Comparison of ENCODE assay signal across 16 cellular contexts in genomic region chr1:41671116-41671755, GRCh38.
DNase-seq lines count a peak whose midpoint lies in the region; ATAC-seq, FAIRE-seq and TF ChIP-seq lines count a peak whose summit lies in the region.
"Had no signal": no experiment of that assay in that cellular context is flagged by ENCODE, and none has a peak within 500 bp of the region (broad histone marks: within the 10 kb centered on the region; RNA-seq: fewer than 3 reads in every experiment).

No MANE protein-coding gene starts in this region.

- CTCF ChIA-PET in HEK293T (lab: Yijun Ruan, JAX): interaction anchor here (0.6 kb wide), 2 partner anchors 76 to 89 kb away, joined by 3 read pairs; no protein-coding TSS in a partner anchor

- H3K36me3 Mint-ChIP-seq in activated T-cell treated with anti-CD3 and anti-CD28 coated beads, Interleukin-2, amount 50 U/mL, for 24 hours (ENCODE audit: low read depth): no peaks in the 10 kb centered on the region
- no peaks in the 10 kb centered on the region for H3K36me3 Mint-ChIP-seq in stimulated activated memory B cell treated with anti-CD40 and anti-IgM and Interleukin-4, amounts not matched to agents 10 μg/mL and 1 μg/mL and 100 μg/mL, for 72 hours

- TF ChIP-seq CTCF in hepatocyte (IDR thresholded peaks at IDR 0.05; ENCODE audit: poor library complexity) (no peak), D721Med (IDR thresholded peaks at IDR 0.05; ENCODE audit: insufficient read depth, missing control alignments) (no peak)

- H3K79me2 ChIP-seq in hepatocyte: no peaks in the 10 kb centered on the region

- no peak for FAIRE-seq in D721Med (lab: Jason Lieb, UNC)
- FAIRE-seq: pancreas had no signal

- no peaks in the 10 kb centered on the region for H3K9me3 ChIP-seq in SJSA1 (replicated peaks)
- H3K9me3 ChIP-seq in hepatocyte (ENCODE audit: low read depth): no peaks in the 10 kb centered on the region
- H3K9me3 ChIP-seq: esophagus muscularis mucosa, pancreas, SK-N-SH had no signal

- no peaks in the 10 kb centered on the region for H3K9me2 ChIP-seq in hepatocyte (replicated peaks; ENCODE audit: insufficient read depth)
- H3K9me2 ChIP-seq: SK-N-SH had no signal

- H3K27ac ChIP-seq in SJSA1 (peak overlapping the region; percentile 59), hepatocyte (peak overlapping the region; percentile 12)
- H3K27ac ChIP-seq: esophagus muscularis mucosa, pancreas had no signal

- H3K27me3 ChIP-seq in SJSA1 (replicated peaks) (no peaks in the 10 kb centered on the region), hepatocyte (no peaks in the 10 kb centered on the region)
- H3K27me3 ChIP-seq: esophagus muscularis mucosa, pancreas had no signal

- H3K4me1 ChIP-seq in SJSA1 (replicated peaks) (peaks cover 45% of the 10 kb centered on the region), hepatocyte (ENCODE audit: insufficient read depth) (peaks cover 16% of the 10 kb centered on the region)

- no peak overlapping the region for H2AFZ ChIP-seq in hepatocyte
- H2AFZ ChIP-seq: GM23248 had no signal

- peak overlapping the region; percentile 92 for H3K27ac Mint-ChIP-seq in activated T-cell treated with anti-CD3 and anti-CD28 coated beads, Interleukin-2, amount 50 U/mL, for 24 hours
- peak overlapping the region; percentile 87 for H3K27ac Mint-ChIP-seq in stimulated activated memory B cell treated with anti-CD40 and anti-IgM and Interleukin-4, amounts not matched to agents 10 μg/mL and 1 μg/mL and 100 μg/mL, for 72 hours

- no peak overlapping the region for H3K4me2 ChIP-seq in hepatocyte
- H3K4me2 ChIP-seq: SK-N-SH had no signal

- peaks cover 94% of the 10 kb centered on the region for H3K4me1 Mint-ChIP-seq in activated T-cell treated with anti-CD3 and anti-CD28 coated beads, Interleukin-2, amount 50 U/mL, for 24 hours (ENCODE audit: low read depth)
- H3K4me1 Mint-ChIP-seq in stimulated activated memory B cell treated with anti-CD40 and anti-IgM and Interleukin-4, amounts not matched to agents 10 μg/mL and 1 μg/mL and 100 μg/mL, for 72 hours: peaks cover 98% of the 10 kb centered on the region

- no peaks in the 10 kb centered on the region for H3K36me3 ChIP-seq in SJSA1
- H3K36me3 ChIP-seq in hepatocyte (replicated peaks; ENCODE audit: insufficient read depth, low read depth): no peaks in the 10 kb centered on the region
- H3K36me3 ChIP-seq: esophagus muscularis mucosa, pancreas had no signal

- POLR2A ChIA-PET in HEK293T (lab: Yijun Ruan, JAX): no interaction called here

- H3K27me3 Mint-ChIP-seq in activated T-cell treated with anti-CD3 and anti-CD28 coated beads, Interleukin-2, amount 50 U/mL, for 24 hours: no peaks in the 10 kb centered on the region
- no peaks in the 10 kb centered on the region for H3K27me3 Mint-ChIP-seq in stimulated activated memory B cell treated with anti-CD40 and anti-IgM and Interleukin-4, amounts not matched to agents 10 μg/mL and 1 μg/mL and 100 μg/mL, for 72 hours

- H3K4me3 ChIP-seq in SJSA1 (no peak overlapping the region), hepatocyte (no peak overlapping the region)
- H3K4me3 ChIP-seq: esophagus muscularis mucosa, GM23248, pancreas had no signal

- 95% methylated on average over 15 of the region's 15 CpGs for WGBS in hepatocyte (ENCODE audit: low lambda C conversion rate, missing lambda C conversion rate)

- no peaks in the 10 kb centered on the region for H4K20me1 ChIP-seq in hepatocyte (ENCODE audit: insufficient read depth, poor library complexity, severe bottlenecking)

- DNase-seq in activated T-cell treated with anti-CD3 and anti-CD28 coated beads, Interleukin-2, amount 50 U/mL, for 24 hours: peak; percentile 28
- no peak for DNase-seq in activated T-cell treated with anti-CD3 and anti-CD28 coated beads, Interleukin-2, amount 50 U/mL, for 1 hour
- DNase-seq in SJSA1 (ENCODE audit: low read depth in 1 of 2, low spot score in 2 of 2): no peak
- DNase-seq in hepatocyte (ENCODE audit: low spot score): no peak
- DNase-seq in HEK293T (ENCODE audit: extremely low spot score): no peak
- DNase-seq in D721Med (ENCODE audit: insufficient read length, low spot score): no peak
- no peak for DNase-seq in hippocampal formation (lab: John Stamatoyannopoulos, UW)
- DNase-seq: activated gamma-delta T cell; cerebellar nuclear complex; NCI-H2081 treated with DMSO at 0.1 percent for 48 hours; NK-92 treated with Interleukin-12 subunit alpha and Interleukin-12 subunit beta, amount 100 ng/mL, for 24 hours; SK-N-SH had no signal

- ATAC-seq in stimulated activated memory B cell treated with anti-CD40 and anti-IgM and Interleukin-4, amounts not matched to agents 10 μg/mL and 1 μg/mL and 100 μg/mL, for 72 hours: no peak

- no peaks in the 10 kb centered on the region for H3K9me3 Mint-ChIP-seq in activated T-cell treated with anti-CD3 and anti-CD28 coated beads, Interleukin-2, amount 50 U/mL, for 24 hours
- H3K9me3 Mint-ChIP-seq in stimulated activated memory B cell treated with anti-CD40 and anti-IgM and Interleukin-4, amounts not matched to agents 10 μg/mL and 1 μg/mL and 100 μg/mL, for 72 hours: no peaks in the 10 kb centered on the region

- H3K4me3 Mint-ChIP-seq in activated T-cell treated with anti-CD3 and anti-CD28 coated beads, Interleukin-2, amount 50 U/mL, for 24 hours: no peak overlapping the region
- no peak overlapping the region for H3K4me3 Mint-ChIP-seq in stimulated activated memory B cell treated with anti-CD40 and anti-IgM and Interleukin-4, amounts not matched to agents 10 μg/mL and 1 μg/mL and 100 μg/mL, for 72 hours

TF ChIP-seq in HEK293T, 16 proteins besides CTCF, POLR2A, EP300 and RAD21:
- TF ChIP-seq NFRKB (IDR thresholded peaks at IDR 0.05): no peak
